Comparison of ENCODE assay signal across 11 cellular contexts in genomic region chr6:148693882-148694484, GRCh38. TPM values are rescaled to one million over a fixed set of nuclear protein-coding genes. Genes with fewer than 3 reads are reported as not detected.
DNase-seq lines count a peak whose midpoint lies in the region; ATAC-seq and TF ChIP-seq lines count a peak whose summit lies in the region.
"Had no signal": no experiment of that assay in that cellular context is flagged by ENCODE, and none has a peak within 500 bp of the region (broad histone marks: within the 10 kb centered on the region; RNA-seq: fewer than 3 reads in every experiment).

No MANE protein-coding gene starts in this region.

- no peak overlapping the region for H4K91ac ChIP-seq in mesenchymal stem cell (ENCODE audit: low read length)

- H3K36me3 Mint-ChIP-seq in HFFc6 (ENCODE audit: low read depth): peaks cover 6% of the 10 kb centered on the region

- no peak overlapping the region for H2BK15ac ChIP-seq in mesenchymal stem cell (ENCODE audit: low read depth, poor library complexity, severe bottlenecking)
- no peak overlapping the region for H2BK15ac ChIP-seq in mesendoderm (replicated peaks; ENCODE audit: low read depth)

- H3K79me1 ChIP-seq in mesenchymal stem cell (replicated peaks; ENCODE audit: low read length, poor library complexity, severe bottlenecking) (no peaks in the 10 kb centered on the region), mesendoderm (ENCODE audit: low read length) (no peaks in the 10 kb centered on the region)

- H3K27ac ChIP-seq in mesenchymal stem cell (ENCODE audit: low read length, poor library complexity, severe bottlenecking) (no peak overlapping the region), mesendoderm (ENCODE audit: low read depth, low read length) (no peak overlapping the region)
- H3K27ac ChIP-seq: foreskin keratinocyte had no signal

- H2BK12ac ChIP-seq in mesenchymal stem cell (ENCODE audit: low read length in 2 of 2): no peak overlapping the region

- no peak overlapping the region for H2BK120ac ChIP-seq in mesenchymal stem cell (ENCODE audit: low read depth, low read length)
- H2BK120ac ChIP-seq in mesendoderm (ENCODE audit: low read depth, low read length): no peak overlapping the region

- no peaks in the 10 kb centered on the region for H3K9me2 ChIP-seq in Loucy (replicated peaks; ENCODE audit: low read depth, low read length)

- DNase-seq in mesenchymal stem cell (no peak), mesendoderm (no peak), HFFc6 (no peak), NCI-H2107 (lab: John Stamatoyannopoulos, UW) (no peak)
- DNase-seq in activated naive CD4-positive, alpha-beta T cell (lab: John Stamatoyannopoulos, UW): no peak

- no peak overlapping the region for H3K27ac Mint-ChIP-seq in HFFc6
- H3K27ac Mint-ChIP-seq: T-helper 2 cell treated with Interferon-gamma antibody and Interleukin-4, amounts not matched to agents 5 μg/mL and 100 μg/mL, for 36 hours had no signal

- H3K27me3 ChIP-seq in Loucy (ENCODE audit: insufficient read depth, low read length, poor library complexity, severe bottlenecking) (no peaks in the 10 kb centered on the region), mesenchymal stem cell (ENCODE audit: control insufficient read depth in 1 of 2, insufficient read depth in 1 of 2, low read length in 2 of 2) (no peaks in the 10 kb centered on the region), mesendoderm (ENCODE audit: insufficient read depth, low read length, poor library complexity) (no peaks in the 10 kb centered on the region)
- H3K27me3 ChIP-seq: foreskin keratinocyte had no signal

- H2BK5ac ChIP-seq in mesenchymal stem cell (ENCODE audit: low read depth, low read length, poor library complexity, severe bottlenecking) (no peak overlapping the region), mesendoderm (ENCODE audit: low read length) (no peak overlapping the region)

- H3K4me2 ChIP-seq in Loucy (ENCODE audit: low read depth, low read length, poor library complexity, severe bottlenecking) (no peak overlapping the region), mesenchymal stem cell (ENCODE audit: low read length, poor library complexity, severe bottlenecking) (no peak overlapping the region), mesendoderm (ENCODE audit: low read length) (no peak overlapping the region)

- H3K27me3 Mint-ChIP-seq in HFFc6 (ENCODE audit: insufficient read depth): peaks cover 1% of the 10 kb centered on the region
- H3K27me3 Mint-ChIP-seq: central memory CD8-positive, alpha-beta T cell had no signal

- no peak overlapping the region for H3K56ac ChIP-seq in mesendoderm (ENCODE audit: low read length)

- TF ChIP-seq CTCF in Loucy (conservative IDR thresholded peaks at IDR 0.05; ENCODE audit: low read length): no peak
- TF ChIP-seq CTCF in HFFc6 (IDR thresholded peaks at IDR 0.05): no peak

- no peaks in the 10 kb centered on the region for H4K20me1 ChIP-seq in Loucy (ENCODE audit: insufficient read depth, low read length, poor library complexity, severe bottlenecking)

- H3K4ac ChIP-seq in mesenchymal stem cell (ENCODE audit: low read depth in 1 of 2, low read length in 2 of 2) (no peak overlapping the region), mesendoderm (ENCODE audit: low read depth, low read length) (no peak overlapping the region)

- no peaks in the 10 kb centered on the region for H3F3A ChIP-seq in Loucy (ENCODE audit: low read depth)

- peak overlapping the region; percentile 87 for H2AK5ac ChIP-seq in mesenchymal stem cell (ENCODE audit: low read length, severe bottlenecking)
- no peak overlapping the region for H2AK5ac ChIP-seq in mesendoderm (ENCODE audit: low read length)

- no peak overlapping the region for H3K18ac ChIP-seq in mesenchymal stem cell (ENCODE audit: low read depth in 1 of 2, low read length in 2 of 2)
- no peak overlapping the region for H3K18ac ChIP-seq in mesendoderm (ENCODE audit: low read length)

- H3K79me2 ChIP-seq in Loucy (ENCODE audit: insufficient read depth, low read length): no peaks in the 10 kb centered on the region
- no peaks in the 10 kb centered on the region for H3K79me2 ChIP-seq in mesendoderm (ENCODE audit: control insufficient read depth, insufficient read depth, low read length)

- no peak overlapping the region for H3K9ac ChIP-seq in Loucy (ENCODE audit: low read depth, low read length, poor library complexity, severe bottlenecking)
- H3K9ac ChIP-seq in mesenchymal stem cell (ENCODE audit: low read length): no peak overlapping the region
- no peak overlapping the region for H3K9ac ChIP-seq in mesendoderm (ENCODE audit: low read length)

- H3K9me3 ChIP-seq in Loucy (ENCODE audit: insufficient read depth, low read depth, low read length) (no peaks in the 10 kb centered on the region), mesenchymal stem cell (ENCODE audit: control insufficient read depth, low read length) (no peaks in the 10 kb centered on the region)

- peaks cover 7% of the 10 kb centered on the region for H3K4me1 ChIP-seq in Loucy (ENCODE audit: insufficient read depth, low read length, poor library complexity, severe bottlenecking)
- H3K4me1 ChIP-seq in mesenchymal stem cell (ENCODE audit: control insufficient read depth, insufficient read depth, low read depth, low read length): peaks cover 1% of the 10 kb centered on the region
- H3K4me1 ChIP-seq in mesendoderm (ENCODE audit: control insufficient read depth, low read depth, low read length): no peaks in the 10 kb centered on the region
- H3K4me1 ChIP-seq: foreskin keratinocyte had no signal

- H3K9me3 Mint-ChIP-seq in HFFc6: peaks cover 4% of the 10 kb centered on the region
- H3K9me3 Mint-ChIP-seq: central memory CD8-positive, alpha-beta T cell; T-helper 2 cell treated with Interferon-gamma antibody and Interleukin-4, amounts not matched to agents 5 μg/mL and 100 μg/mL, for 36 hours had no signal

- no peak overlapping the region for H4K5ac ChIP-seq in mesendoderm (ENCODE audit: low read length)

- H3K36me3 ChIP-seq in Loucy (ENCODE audit: insufficient read depth, low read length): no peaks in the 10 kb centered on the region
- no peaks in the 10 kb centered on the region for H3K36me3 ChIP-seq in mesenchymal stem cell (ENCODE audit: control insufficient read depth in 1 of 2, insufficient read depth in 2 of 2, low read depth in 1 of 2, low read length in 2 of 2)
- H3K36me3 ChIP-seq in mesendoderm (ENCODE audit: control insufficient read depth, insufficient read depth, low read length): no peaks in the 10 kb centered on the region

- 97% methylated on average over 3 of the region's 3 CpGs for WGBS in mesenchymal stem cell
- no CpG with 5 or more reads among the region's 3 CpGs for WGBS in mesendoderm (ENCODE audit: extremely low coverage, insufficient coverage, low lambda C conversion rate)

- ATAC-seq in GM18502 (IDR thresholded peaks at IDR 0.05; ENCODE audit: poor library complexity, unreplicated experiment) (peak; percentile 94), GM21786 (IDR thresholded peaks at IDR 0.05; ENCODE audit: unreplicated experiment) (peak; percentile 78)
- ATAC-seq: foreskin keratinocyte had no signal

- H3K4me3 Mint-ChIP-seq in HFFc6: no peak overlapping the region
- H3K4me3 Mint-ChIP-seq: central memory CD8-positive, alpha-beta T cell; T-helper 2 cell treated with Interferon-gamma antibody and Interleukin-4, amounts not matched to agents 5 μg/mL and 100 μg/mL, for 36 hours had no signal

- H2AFZ ChIP-seq in Loucy (ENCODE audit: low read length) (peak overlapping the region; percentile 65), mesenchymal stem cell (ENCODE audit: low read depth, low read length) (no peak overlapping the region)

- H3K4me3 ChIP-seq in Loucy (ENCODE audit: low read length, poor library complexity, severe bottlenecking) (no peak overlapping the region), mesenchymal stem cell (ENCODE audit: insufficient read depth in 1 of 2, low read depth in 1 of 2, low read length in 2 of 2) (no peak overlapping the region), mesendoderm (ENCODE audit: low read length) (no peak overlapping the region)

- H3K14ac ChIP-seq in mesenchymal stem cell (ENCODE audit: low read length in 2 of 2): no peak overlapping the region

- H3K23ac ChIP-seq in mesenchymal stem cell (ENCODE audit: low read length in 2 of 2) (no peak overlapping the region), mesendoderm (ENCODE audit: low read length) (no peak overlapping the region)

- H4K8ac ChIP-seq in mesenchymal stem cell (ENCODE audit: low read length) (no peak overlapping the region), mesendoderm (ENCODE audit: low read depth, low read length) (no peak overlapping the region)

- H3K4me1 Mint-ChIP-seq in HFFc6 (ENCODE audit: low read depth): peaks cover 10% of the 10 kb centered on the region

RNA-seq across cellular contexts. Expression of gene UST, which starts 52.8 kb away (rescaled TPM):
- 9.2 TPM for polyA plus RNA-seq in mesenchymal stem cell (2013, experiment 1 of 2)
- 8.9 TPM for polyA plus RNA-seq in mesenchymal stem cell (2013, experiment 2 of 2)
- polyA plus RNA-seq in mesendoderm (2013, experiment 1 of 2): 14.8 TPM
- polyA plus RNA-seq in mesendoderm (2013, experiment 2 of 2): 14.6 TPM
- total RNA-seq in HFFc6 (2021; fragmentation: NEBNext Ultra II Directional; extraction: Animal tissue kit (Norgen Biotek cat#: 25700)): 10 to 100 TPM; 12.9 to 17.3 (median 16.7) TPM
